3 cellular contexts compared by ENCODE assay signal in genomic region chr3:168625477-168625876, GRCh38.
A peak's percentile ranks its signal among the peaks of the same experiment; 100 is the strongest.
TF ChIP-seq lines count a peak whose summit lies in the region.

No MANE protein-coding gene starts in this region.

TF ChIP-seq in HepG2, 621 proteins besides CTCF, POLR2A, EP300 and RAD21:
- TF ChIP-seq CEBPB (IDR thresholded peaks at IDR 0.05; ENCODE audit: borderline replicate concordance, low read depth, low read length) (peak; percentile 50; the same call in 1 of the 2 replicates), ELK4 (CRISPR knock-in tag; IDR thresholded peaks at IDR 0.05; ENCODE audit: borderline replicate concordance) (no peak)

TF ChIP-seq in IMR-90, 13 proteins besides CTCF, POLR2A, EP300 and RAD21:
- TF ChIP-seq BHLHE40 (IDR thresholded peaks at IDR 0.05; ENCODE audit: low read depth, low read length) (no peak), CEBPB (IDR thresholded peaks at IDR 0.05; ENCODE audit: low read depth, low read length) (peak; percentile 42)

TF ChIP-seq in WTC11, 78 proteins besides CTCF, POLR2A, EP300 and RAD21:
- no peak for TF ChIP-seq MXD4 (CRISPR knock-in tag; IDR thresholded peaks at IDR 0.05; ENCODE audit: borderline replicate concordance)
- no peak for TF ChIP-seq EMX1 (CRISPR knock-in tag; IDR thresholded peaks at IDR 0.05)
- TF ChIP-seq SP1 (CRISPR knock-in tag; conservative IDR thresholded peaks at IDR 0.05) = no peak
- no peak for TF ChIP-seq ARID4B (CRISPR knock-in tag; IDR thresholded peaks at IDR 0.05; ENCODE audit: borderline replicate concordance)
- TF ChIP-seq ZNF138 (CRISPR knock-in tag; conservative IDR thresholded peaks at IDR 0.05) = no peak
- TF ChIP-seq FOXP1 (CRISPR knock-in tag; IDR thresholded peaks at IDR 0.05; ENCODE audit: borderline replicate concordance) = no peak
- no peak for TF ChIP-seq AFF4 (CRISPR knock-in tag; IDR thresholded peaks at IDR 0.05; ENCODE audit: borderline replicate concordance)
- TF ChIP-seq CBFB (CRISPR knock-in tag; IDR thresholded peaks at IDR 0.05; ENCODE audit: low read depth) = no peak
- no peak for TF ChIP-seq KAT7 (CRISPR knock-in tag; IDR thresholded peaks at IDR 0.05; ENCODE audit: borderline replicate concordance)
- TF ChIP-seq SMAD3 (CRISPR knock-in tag; IDR thresholded peaks at IDR 0.05; ENCODE audit: borderline replicate concordance) = no peak
- no peak for TF ChIP-seq ZNF396 (CRISPR knock-in tag; IDR thresholded peaks at IDR 0.05; ENCODE audit: borderline replicate concordance)
- TF ChIP-seq ZNF512 (CRISPR knock-in tag; IDR thresholded peaks at IDR 0.05; ENCODE audit: borderline replicate concordance) = no peak
- no peak for TF ChIP-seq ELF4 (CRISPR knock-in tag; IDR thresholded peaks at IDR 0.05; ENCODE audit: low read depth)
- TF ChIP-seq PRDM15 (CRISPR knock-in tag; IDR thresholded peaks at IDR 0.05) = no peak
- no peak for TF ChIP-seq GTF2I (CRISPR knock-in tag; conservative IDR thresholded peaks at IDR 0.05)
- no peak for TF ChIP-seq NR3C1 (CRISPR knock-in tag; conservative IDR thresholded peaks at IDR 0.05; ENCODE audit: low read depth)
- TF ChIP-seq AR (CRISPR knock-in tag; IDR thresholded peaks at IDR 0.05) = no peak
- TF ChIP-seq ATF1 (CRISPR knock-in tag; IDR thresholded peaks at IDR 0.05) = no peak
- TF ChIP-seq OVOL2 (CRISPR knock-in tag; IDR thresholded peaks at IDR 0.05; ENCODE audit: borderline replicate concordance) = no peak
- TF ChIP-seq E2F1 (CRISPR knock-in tag; IDR thresholded peaks at IDR 0.05) = no peak
